In genomic region chr7:47638679-47639306, GRCh38 we compare ENCODE assay signal across 1 cellular context.
TF ChIP-seq lines count a peak whose summit lies in the region.

No MANE protein-coding gene starts in this region.

TF ChIP-seq in HepG2, 621 proteins besides CTCF, POLR2A, EP300 and RAD21 (continued from another document and continues in another):
- TF ChIP-seq THAP9 (CRISPR knock-in tag; IDR thresholded peaks at IDR 0.05; ENCODE audit: borderline replicate concordance) (0 out of 2 replicates have a peak, but pooled peaks have one; percentile 16), MEF2D (CRISPR knock-in tag; IDR thresholded peaks at IDR 0.05) (peak; percentile 67; the same call in 1 of the 2 replicates), ZNF276 (CRISPR knock-in tag; IDR thresholded peaks at IDR 0.05; ENCODE audit: low read depth) (no peak), XBP1 (CRISPR knock-in tag; IDR thresholded peaks at IDR 0.05) (no peak), PAWR (CRISPR knock-in tag; IDR thresholded peaks at IDR 0.05; ENCODE audit: borderline replicate concordance) (no peak), KAT2B (IDR thresholded peaks at IDR 0.05; ENCODE audit: borderline replicate concordance, low read depth, low read length) (no peak), FOXO1 (CRISPR knock-in tag; IDR thresholded peaks at IDR 0.05) (0 out of 2 replicates have a peak, but pooled peaks have one; percentile 27), ZNF780A (CRISPR knock-in tag; IDR thresholded peaks at IDR 0.05) (no peak), TEAD2 (CRISPR knock-in tag; IDR thresholded peaks at IDR 0.05) (no peak), ZNF75D (CRISPR knock-in tag; IDR thresholded peaks at IDR 0.05; ENCODE audit: borderline replicate concordance) (no peak), ZNF850 (CRISPR knock-in tag; conservative IDR thresholded peaks at IDR 0.05) (no peak), ZNF10 (CRISPR knock-in tag; IDR thresholded peaks at IDR 0.05; ENCODE audit: borderline replicate concordance, low read depth) (no peak), MXD3 (CRISPR knock-in tag; IDR thresholded peaks at IDR 0.05) (no peak), KAT8 (CRISPR knock-in tag; IDR thresholded peaks at IDR 0.05) (0 out of 2 replicates have a peak, but pooled peaks have one; percentile 16), ZNF614 (CRISPR knock-in tag; IDR thresholded peaks at IDR 0.05; ENCODE audit: borderline replicate concordance) (0 out of 2 replicates have a peak, but pooled peaks have one; percentile 52), ZIK1 (CRISPR knock-in tag; IDR thresholded peaks at IDR 0.05; ENCODE audit: borderline replicate concordance, low read depth) (no peak), ZNF3 (CRISPR knock-in tag; IDR thresholded peaks at IDR 0.05) (no peak), ZBTB43 (CRISPR knock-in tag; conservative IDR thresholded peaks at IDR 0.05) (0 out of 2 replicates have a peak, but pooled peaks have one; percentile 46), ZMYM3 (CRISPR knock-in tag; IDR thresholded peaks at IDR 0.05) (peak; percentile 57; the same call in 1 of the 2 replicates), RARA (CRISPR knock-in tag; IDR thresholded peaks at IDR 0.05) (peak; percentile 39), TEAD3 (CRISPR knock-in tag; optimal IDR thresholded peaks at IDR 0.05; ENCODE audit: borderline replicate concordance) (peak; percentile 33), ZBTB33 (CRISPR knock-in tag; IDR thresholded peaks at IDR 0.05) (no peak), ZFX (CRISPR knock-in tag; IDR thresholded peaks at IDR 0.05; ENCODE audit: low read depth) (peak; percentile 56; the same call in 1 of the 2 replicates), CBX5 (CRISPR knock-in tag; IDR thresholded peaks at IDR 0.05; ENCODE audit: borderline replicate concordance) (no peak), BCLAF1 (IDR thresholded peaks at IDR 0.05) (no peak), UBTF (CRISPR knock-in tag; IDR thresholded peaks at IDR 0.05) (peak; percentile 38; the same call in 1 of the 2 replicates), ZNF33A (CRISPR knock-in tag; IDR thresholded peaks at IDR 0.05; ENCODE audit: borderline replicate concordance) (no peak), ZFY (CRISPR knock-in tag; IDR thresholded peaks at IDR 0.05) (no peak), ZFP91 (CRISPR knock-in tag; IDR thresholded peaks at IDR 0.05; ENCODE audit: borderline replicate concordance) (peak; percentile 29; the same call in 1 of the 2 replicates), MXI1 (IDR thresholded peaks at IDR 0.05; ENCODE audit: borderline replicate concordance, low read depth, low read length) (peak; percentile 18; the same call in 1 of the 3 replicates), SAP130 (CRISPR knock-in tag; IDR thresholded peaks at IDR 0.05; ENCODE audit: low read depth) (peak; percentile 56; the same call in 1 of the 2 replicates), FOXO4 (CRISPR knock-in tag; conservative IDR thresholded peaks at IDR 0.05) (0 out of 2 replicates have a peak, but pooled peaks have one; percentile 45), SIN3B (IDR thresholded peaks at IDR 0.05; ENCODE audit: low read length) (no peak), HNF1B (CRISPR knock-in tag; IDR thresholded peaks at IDR 0.05) (peak; percentile 75; the same call in 1 of the 2 replicates), ZBTB38 (CRISPR knock-in tag; IDR thresholded peaks at IDR 0.05) (0 out of 2 replicates have a peak, but pooled peaks have one; percentile 12), SETDB1 (CRISPR knock-in tag; IDR thresholded peaks at IDR 0.05; ENCODE audit: borderline replicate concordance) (no peak), MXD4 (CRISPR knock-in tag; IDR thresholded peaks at IDR 0.05) (peak; percentile 65; the same call in 1 of the 2 replicates), GATAD2A (CRISPR knock-in tag; IDR thresholded peaks at IDR 0.05) (peak; percentile 35; the same call in 1 of the 2 replicates)
